In the genomic region with DNA sequence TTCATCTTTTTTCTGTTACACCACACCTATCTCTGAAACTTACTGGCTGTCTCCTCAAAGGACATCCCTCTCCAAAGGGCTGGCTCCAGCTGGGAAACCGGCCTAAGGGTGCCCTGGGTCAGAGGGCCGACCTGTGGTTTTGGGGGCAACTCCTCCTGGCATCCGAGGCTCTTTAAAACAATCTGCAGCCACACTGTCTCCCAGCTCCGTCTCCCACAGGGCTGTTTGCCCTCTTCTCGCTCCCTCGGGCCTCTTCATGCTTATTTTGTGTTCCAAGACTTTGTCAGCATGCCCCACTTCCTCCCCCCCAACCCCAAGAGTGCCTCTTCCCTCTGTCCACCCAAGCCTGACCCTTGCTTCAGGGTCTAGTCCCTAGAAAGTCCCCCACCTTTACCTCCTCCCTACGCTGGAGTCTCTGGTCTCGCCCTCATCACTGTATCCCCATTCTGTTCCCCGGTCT, we compare ENCODE assay signal across 1 cellular context.
TF ChIP-seq lines count a peak whose summit lies in the region.

No MANE protein-coding gene starts in this region.

TF ChIP-seq in GM23338, 12 proteins besides CTCF, POLR2A, EP300 and RAD21 (continued from another document):
- no peak for TF ChIP-seq ZNF462 (CRISPR knock-in tag; IDR thresholded peaks at IDR 0.05)
